In the genomic region with DNA sequence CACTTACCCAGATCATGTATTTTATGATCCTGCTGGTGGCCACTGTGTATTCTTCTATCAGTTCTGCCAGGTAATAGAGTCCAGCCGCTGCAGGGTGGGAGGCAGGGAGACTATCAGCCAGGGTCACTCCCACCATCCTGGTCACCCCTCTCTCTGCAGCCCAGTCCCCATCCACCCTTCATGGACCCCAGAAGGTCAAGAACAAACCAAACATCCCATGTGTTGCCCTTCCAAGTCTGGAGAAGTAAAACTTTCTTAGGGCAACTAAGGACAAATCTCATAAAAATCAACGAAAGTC, we compare ENCODE assay signal across 8 cellular contexts. TPM values are rescaled to one million over a fixed set of nuclear protein-coding genes. Genes with fewer than 3 reads are reported as not detected.
DNase-seq lines count a peak whose midpoint lies in the region; ATAC-seq, FAIRE-seq and TF ChIP-seq lines count a peak whose summit lies in the region.

No MANE protein-coding gene starts in this region.

- no peaks in the 10 kb centered on the region for H4K20me1 ChIP-seq in OCI-LY1 (ENCODE audit: insufficient read depth, low read length)

- no peaks in the 10 kb centered on the region for H3K27me3 Mint-ChIP-seq in CD8-positive, alpha-beta T cell (ENCODE audit: low read depth)
- peaks cover 3% of the 10 kb centered on the region for H3K27me3 Mint-ChIP-seq in osteocyte (ENCODE audit: unreplicated experiment)

- peak overlapping the region; percentile 82 for H3K4me3 ChIP-seq in CD8-positive, alpha-beta T cell (ENCODE audit: low read depth, low read length)
- peak overlapping the region; percentile 100 for H3K4me3 ChIP-seq in OCI-LY1 (ENCODE audit: low read depth, low read length, poor library complexity, severe bottlenecking)
- H3K4me3 ChIP-seq in epithelial cell of proximal tubule (ENCODE audit: low read depth, low read length) = peak overlapping the region; percentile 89
- H3K4me3 ChIP-seq in small intestine (ENCODE audit: low read depth in 1 of 2, low read length in 2 of 2) = peak overlapping the region in 1 of 2 donors; percentile 74

- peak overlapping the region; percentile 69 for H3K27ac ChIP-seq in CD8-positive, alpha-beta T cell (ENCODE audit: low read depth, low read length)
- H3K27ac ChIP-seq in OCI-LY1 (ENCODE audit: low read depth, low read length, poor library complexity, severe bottlenecking) (no peak overlapping the region), small intestine (ENCODE audit: low read depth in 1 of 2, low read length in 1 of 2) (no peak overlapping the region)

- FAIRE-seq in small intestine (lab: Jason Lieb, UNC) (no peak), GM12892 (lab: Jason Lieb, UNC) (no peak)

- no peak for ATAC-seq in CD8-positive, alpha-beta T cell

- no peak for TF ChIP-seq POLR2A in GM12892 (IDR thresholded peaks at IDR 0.05; ENCODE audit: low read depth, low read length)

- 35 to 51% (median 35%) methylated on average over 2 of the region's 2 CpGs for WGBS in small intestine, 3 donors

- TF ChIP-seq CTCF in CD8-positive, alpha-beta T cell (IDR thresholded peaks at IDR 0.05) = no peak
- TF ChIP-seq CTCF in OCI-LY1 (IDR thresholded peaks at IDR 0.05; ENCODE audit: low read length) (no peak), epithelial cell of proximal tubule (conservative IDR thresholded peaks at IDR 0.05; ENCODE audit: low read depth, low read length) (no peak), osteocyte (IDR thresholded peaks at IDR 0.05) (no peak)

- peaks cover 21% of the 10 kb centered on the region for H3K4me1 ChIP-seq in CD8-positive, alpha-beta T cell (ENCODE audit: insufficient read depth, low read length)
- H3K4me1 ChIP-seq in OCI-LY1 (ENCODE audit: insufficient read depth, low read length, severe bottlenecking) (peaks cover 25% of the 10 kb centered on the region), small intestine (ENCODE audit: control insufficient read depth in 2 of 2, insufficient read depth in 1 of 2, low read depth in 1 of 2, low read length in 1 of 2) (peaks cover 0 to 12% of the 10 kb centered on the region in 2 donors)

- DNase-seq in CD8-positive, alpha-beta T cell = no peak
- DNase-seq in epithelial cell of proximal tubule (ENCODE audit: low read depth) (no peak), osteocyte (ENCODE audit: extremely low spot score, unreplicated experiment) (no peak), small intestine (no peak), GM12892 (ENCODE audit: insufficient read length) (no peak), GM19238 (ENCODE audit: insufficient read length, low spot score) (no peak), NCI-H1092 (lab: John Stamatoyannopoulos, UW) (no peak)

- peak overlapping the region; percentile 98 for H3K9ac ChIP-seq in OCI-LY1 (ENCODE audit: low read length)

- no peaks in the 10 kb centered on the region for H3K9me3 ChIP-seq in CD8-positive, alpha-beta T cell (ENCODE audit: low read length)
- H3K9me3 ChIP-seq in OCI-LY1 (ENCODE audit: low read length) (no peaks in the 10 kb centered on the region), small intestine (ENCODE audit: control insufficient read depth, low read depth) (no peaks in the 10 kb centered on the region)

- CTCF ChIA-PET in CD8-positive, alpha-beta T cell (lab: Charles Lee) = interaction anchor here (1.7 kb wide), 1 partner anchor 9 kb away, joined by 6 read pairs; no protein-coding TSS in a partner anchor

- H3K27me3 ChIP-seq in CD8-positive, alpha-beta T cell (ENCODE audit: insufficient read depth, low read length) = no peaks in the 10 kb centered on the region
- H3K27me3 ChIP-seq in OCI-LY1 (ENCODE audit: insufficient read depth, low read length) (no peaks in the 10 kb centered on the region), small intestine (ENCODE audit: control insufficient read depth in 2 of 2, insufficient read depth in 2 of 2, low read length in 2 of 2) (no peaks in the 10 kb centered on the region)

- H2AFZ ChIP-seq in OCI-LY1 (ENCODE audit: low read length) = no peak overlapping the region

- H3K79me2 ChIP-seq in OCI-LY1 (ENCODE audit: insufficient read depth, low read length) = peaks cover 9% of the 10 kb centered on the region

- H3K9me3 Mint-ChIP-seq in CD8-positive, alpha-beta T cell = no peaks in the 10 kb centered on the region
- H3K9me3 Mint-ChIP-seq in osteocyte (ENCODE audit: unreplicated experiment) = no peaks in the 10 kb centered on the region

- H3K4me2 ChIP-seq in OCI-LY1 (ENCODE audit: low read length) = peak overlapping the region; percentile 100

- H3K36me3 ChIP-seq in CD8-positive, alpha-beta T cell (ENCODE audit: insufficient read depth, low read length) = peaks cover 15% of the 10 kb centered on the region
- H3K36me3 ChIP-seq in OCI-LY1 (ENCODE audit: insufficient read depth, low read length) (peaks cover 35% of the 10 kb centered on the region), small intestine (ENCODE audit: control insufficient read depth in 2 of 2, insufficient read depth in 2 of 2, low read length in 2 of 2) (peaks cover 3% of the 10 kb centered on the region in 2 donors)

- no peaks in the 10 kb centered on the region for H3K9me2 ChIP-seq in OCI-LY1 (ENCODE audit: low read depth, low read length)

- H3F3A ChIP-seq in OCI-LY1 (ENCODE audit: insufficient read depth, low read length) = no peaks in the 10 kb centered on the region

- H3K36me3 Mint-ChIP-seq in CD8-positive, alpha-beta T cell = peaks cover 47% of the 10 kb centered on the region
- peaks cover 6% of the 10 kb centered on the region for H3K36me3 Mint-ChIP-seq in osteocyte (ENCODE audit: unreplicated experiment)

- peak overlapping the region; percentile 96 for H3K27ac Mint-ChIP-seq in CD8-positive, alpha-beta T cell
- no peak overlapping the region for H3K27ac Mint-ChIP-seq in osteocyte (ENCODE audit: unreplicated experiment)

- H3K4me1 Mint-ChIP-seq in CD8-positive, alpha-beta T cell (ENCODE audit: low read depth) = peaks cover 34% of the 10 kb centered on the region
- H3K4me1 Mint-ChIP-seq in osteocyte (ENCODE audit: unreplicated experiment) = peaks cover 19% of the 10 kb centered on the region

- intact Hi-C loops in CD8-positive, alpha-beta T cell (cut with DNase I, micrococcal nuclease) = loop anchor here (5.0 to 10.0 kb wide), 3 partner anchors 231 to 1099 kb away; partner anchors contain the start of genes PAIP2B (in 2 of the 2), FAM136A (in 1 of the 2) and SNRNP27 (in 1 of the 2)

- POLR2A ChIA-PET in CD8-positive, alpha-beta T cell (lab: Charles Lee) = interaction anchor here (0.6 to 1.5 kb wide), 2 partner anchors 77 to 537 kb away, joined by 3 to 4 read pairs; no protein-coding TSS in a partner anchor

- peak overlapping the region; percentile 97 for H3K4me3 Mint-ChIP-seq in CD8-positive, alpha-beta T cell
- H3K4me3 Mint-ChIP-seq in osteocyte (ENCODE audit: unreplicated experiment) = peak overlapping the region; percentile 93

RNA-seq across cellular contexts. Expression of gene TEX261, which starts 1.0 kb away (rescaled TPM):
- 10 to 100 TPM; 23.1 to 28.1 TPM for total RNA-seq in CD8-positive, alpha-beta T cell
- total RNA-seq in epithelial cell of proximal tubule (12.3 and 39.6 TPM in 2 replicates), osteocyte (64.7 and 71.2 TPM in 2 replicates)
- polyA plus RNA-seq in small intestine = 10 to 100 TPM in 2 of 3 donors, 1 to 10 TPM in 1; 9.8 to 49.8 (median 14.3) TPM
- polyA plus RNA-seq in GM12892 (2012; ENCODE audit: missing spikeins) = 22.9 TPM

RNA-seq across cellular contexts. Expression of gene ANKRD53, which starts 15.2 kb away (rescaled TPM):
- total RNA-seq in CD8-positive, alpha-beta T cell = 1 to 10 TPM in 1 of 2 experiments, under 1 TPM in 1; 0.69 to 1.7 TPM
- total RNA-seq in epithelial cell of proximal tubule = 0.58 and 0.75 TPM in 2 replicates
- total RNA-seq in osteocyte = 1.9 and 2.7 TPM in 2 replicates
- polyA plus RNA-seq in small intestine = 1 to 10 TPM; 2.1 to 2.4 (median 2.2) TPM
- polyA plus RNA-seq in GM12892 (2012; ENCODE audit: missing spikeins) = not detected

RNA-seq across cellular contexts. Expression of gene ATP6V1B1, which starts 57.9 kb away (rescaled TPM):
- not detected for total RNA-seq in CD8-positive, alpha-beta T cell
- total RNA-seq in epithelial cell of proximal tubule = 0.81 TPM in 1 of 2 replicates, not detected in the other
- total RNA-seq in osteocyte = 6.3 and 6.5 TPM in 2 replicates
- under 1 TPM in 1 of 3 donors, not detected in 2; 0.21 TPM for polyA plus RNA-seq in small intestine
- polyA plus RNA-seq in GM12892 (2012; ENCODE audit: missing spikeins) = not detected
